9 cellular contexts compared by ENCODE assay signal in the genomic region with DNA sequence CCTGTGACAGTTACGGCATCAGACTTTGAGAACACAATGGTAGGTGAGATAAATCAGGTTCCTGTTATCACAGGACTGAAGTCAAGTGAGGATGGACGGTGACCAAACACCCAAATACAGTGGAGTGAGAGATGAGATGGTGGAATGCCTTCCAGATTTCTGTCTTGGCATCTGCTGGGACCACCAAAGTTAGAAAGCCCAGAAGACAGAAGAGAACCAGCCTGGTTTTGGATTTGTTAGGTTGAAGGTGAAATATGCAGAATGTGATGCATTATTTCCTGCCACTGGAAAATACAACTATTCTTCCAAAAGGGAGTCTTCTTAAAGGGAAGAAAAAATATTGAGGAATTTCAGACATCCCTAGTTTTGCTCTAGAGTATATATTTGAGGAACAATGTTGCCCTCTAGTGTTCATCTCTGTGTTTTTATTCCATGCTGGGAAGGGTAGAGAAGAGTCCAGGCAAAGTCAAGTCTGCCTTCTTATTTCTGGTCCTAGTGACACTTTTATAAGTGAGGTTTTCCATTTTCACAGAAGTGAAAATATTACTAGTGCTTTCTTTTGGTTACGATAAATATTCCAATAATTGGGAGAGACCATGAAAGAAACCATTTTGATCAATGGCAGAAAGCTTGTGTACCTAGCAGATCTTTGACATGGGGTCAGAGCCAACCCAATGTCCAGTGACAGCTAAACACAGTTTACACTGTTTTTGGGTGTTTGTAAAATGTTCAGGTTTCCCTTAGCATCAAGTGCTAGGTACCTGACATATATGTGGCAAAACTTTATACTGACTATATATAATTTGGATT.
DNase-seq lines count a peak whose midpoint lies in the region; ATAC-seq and TF ChIP-seq lines count a peak whose summit lies in the region.
"Had no signal": no experiment of that assay in that cellular context is flagged by ENCODE, and none has a peak within 500 bp of the region (broad histone marks: within the 10 kb centered on the region; RNA-seq: fewer than 3 reads in every experiment).

No MANE protein-coding gene starts in this region.

- H4K20me1 ChIP-seq in MM.1S (ENCODE audit: insufficient read depth, low read length) = no peaks in the 10 kb centered on the region

- no peaks in the 10 kb centered on the region for H3K36me3 ChIP-seq in CD4-positive, alpha-beta memory T cell (ENCODE audit: insufficient read depth, low read length)
- H3K36me3 ChIP-seq in MM.1S (replicated peaks; ENCODE audit: insufficient read depth, low read length) = no peaks in the 10 kb centered on the region
- H3K36me3 ChIP-seq in SJSA1 = no peaks in the 10 kb centered on the region
- H3K36me3 ChIP-seq in esophagus squamous epithelium = no peaks in the 10 kb centered on the region

- POLR2A ChIA-PET in CD4-positive, alpha-beta memory T cell (lab: Charles Lee; ENCODE audit: partially characterized antibody) = no interaction called here

- no peak overlapping the region for H3K27ac Mint-ChIP-seq in CD4-positive, alpha-beta memory T cell
- H3K27ac Mint-ChIP-seq in nephron progenitor cell = no peak overlapping the region

- WGBS in esophagus squamous epithelium, 2 donors = 43 to 57% methylated on average over 3 of the region's 3 CpGs

- peak in 4 of 5 donors; percentile 19 to 36 (median 28) for DNase-seq in CD4-positive, alpha-beta memory T cell
- peak; percentile 43 for DNase-seq in MM.1S
- DNase-seq in SJSA1 (ENCODE audit: low read depth in 1 of 2, low spot score in 2 of 2) = peak in 1 of 2 experiments; percentile 75
- DNase-seq in esophagus squamous epithelium (lab: John Stamatoyannopoulos, UW) = no peak
- DNase-seq in nephron progenitor cell = peak; percentile 18
- no peak for DNase-seq in stimulated activated naive CD4-positive, alpha-beta T cell treated with Interleukin-2 at 50 U/mL for 16 hours (lab: John Stamatoyannopoulos, UW)

- no peaks in the 10 kb centered on the region for H3K4me1 ChIP-seq in CD4-positive, alpha-beta memory T cell (ENCODE audit: insufficient read depth, low read length)
- H3K4me1 ChIP-seq in MM.1S (ENCODE audit: low read length) (no peaks in the 10 kb centered on the region), SJSA1 (replicated peaks) (peaks cover 31% of the 10 kb centered on the region), esophagus squamous epithelium (peaks cover 0 to 13% (median 10%) of the 10 kb centered on the region in 3 donors)

- no peaks in the 10 kb centered on the region for H3K9me2 ChIP-seq in MM.1S (replicated peaks; ENCODE audit: insufficient read depth, low read length)

- H3K4me3 ChIP-seq in CD4-positive, alpha-beta memory T cell (ENCODE audit: low read length in 2 of 2) = no peak overlapping the region
- H3K4me3 ChIP-seq in MM.1S (ENCODE audit: low read length) = no peak overlapping the region
- no peak overlapping the region for H3K4me3 ChIP-seq in SJSA1
- H3K4me3 ChIP-seq in esophagus squamous epithelium = no peak overlapping the region

- peaks cover 0 to under 1% of the 10 kb centered on the region in 2 donors for H3K27me3 Mint-ChIP-seq in CD4-positive, alpha-beta memory T cell
- H3K27me3 Mint-ChIP-seq in nephron progenitor cell (ENCODE audit: low read depth, poor library complexity) = peaks cover 2% of the 10 kb centered on the region

- ATAC-seq in GM21515 (IDR thresholded peaks at IDR 0.05; ENCODE audit: unreplicated experiment) (peak; percentile 54), GM19397 (IDR thresholded peaks at IDR 0.05; ENCODE audit: unreplicated experiment) (no peak)

- H3K27me3 ChIP-seq in CD4-positive, alpha-beta memory T cell (ENCODE audit: insufficient read depth, low read length) = no peaks in the 10 kb centered on the region
- H3K27me3 ChIP-seq in MM.1S (replicated peaks; ENCODE audit: insufficient read depth, low read length) = no peaks in the 10 kb centered on the region
- no peaks in the 10 kb centered on the region for H3K27me3 ChIP-seq in SJSA1 (replicated peaks)
- H3K27me3 ChIP-seq in esophagus squamous epithelium = no peaks in the 10 kb centered on the region

- peak; percentile 69 for TF ChIP-seq CTCF in MM.1S (IDR thresholded peaks at IDR 0.05; ENCODE audit: low read length)
- TF ChIP-seq CTCF in esophagus squamous epithelium (IDR thresholded peaks at IDR 0.05) = peak; percentile 29 to 76 (median 62)
- TF ChIP-seq CTCF in nephron progenitor cell (IDR thresholded peaks at IDR 0.05) = peak; percentile 68

- H3F3A ChIP-seq in MM.1S (ENCODE audit: insufficient read depth, low read length) = no peaks in the 10 kb centered on the region

- peaks cover 0 to 2% (median 0%) of the 10 kb centered on the region in 8 donors for H3K9me3 Mint-ChIP-seq in CD4-positive, alpha-beta memory T cell
- H3K9me3 Mint-ChIP-seq in nephron progenitor cell = peaks cover 13% of the 10 kb centered on the region
- H3K9me3 Mint-ChIP-seq: naive thymus-derived CD8-positive, alpha-beta T cell had no signal

- no peaks in the 10 kb centered on the region for H3K4me1 Mint-ChIP-seq in CD4-positive, alpha-beta memory T cell
- no peaks in the 10 kb centered on the region for H3K4me1 Mint-ChIP-seq in nephron progenitor cell
- H3K4me1 Mint-ChIP-seq: naive thymus-derived CD8-positive, alpha-beta T cell had no signal

- intact Hi-C loops in CD4-positive, alpha-beta memory T cell (cut with micrococcal nuclease) = loop anchor here (1.0 kb wide), 5 partner anchors 287 to 662 kb away; no protein-coding TSS in a partner anchor
- intact Hi-C loops in esophagus squamous epithelium (cut with DNase I) = no loop called here

- H3K36me3 Mint-ChIP-seq in CD4-positive, alpha-beta memory T cell = no peaks in the 10 kb centered on the region
- H3K36me3 Mint-ChIP-seq in nephron progenitor cell (ENCODE audit: low read depth) = no peaks in the 10 kb centered on the region

- H3K79me2 ChIP-seq in MM.1S (ENCODE audit: low read length) = no peaks in the 10 kb centered on the region

- no peak overlapping the region for H3K4me2 ChIP-seq in MM.1S (ENCODE audit: low read depth, low read length)

- H3K9ac ChIP-seq in MM.1S (ENCODE audit: low read length) = no peak overlapping the region

- CTCF ChIA-PET in CD4-positive, alpha-beta memory T cell (lab: Charles Lee; ENCODE audit: partially characterized antibody) = interaction anchor here (0.6 to 3.8 kb wide), 8 partner anchors 8 to 662 kb away, joined by 3 to 32 read pairs (median 4); no protein-coding TSS in a partner anchor

- no peak for TF ChIP-seq POLR2A in esophagus squamous epithelium (IDR thresholded peaks at IDR 0.05)

- no peak overlapping the region for H3K4me3 Mint-ChIP-seq in CD4-positive, alpha-beta memory T cell
- H3K4me3 Mint-ChIP-seq in nephron progenitor cell = no peak overlapping the region
- H3K4me3 Mint-ChIP-seq: naive thymus-derived CD8-positive, alpha-beta T cell had no signal

- no peak overlapping the region for H2AFZ ChIP-seq in MM.1S (ENCODE audit: low read length)

- H3K27ac ChIP-seq in CD4-positive, alpha-beta memory T cell (ENCODE audit: low read depth, low read length) = no peak overlapping the region
- H3K27ac ChIP-seq in MM.1S (ENCODE audit: low read length) (no peak overlapping the region), SJSA1 (peak overlapping the region; percentile 78), esophagus squamous epithelium (no peak overlapping the region)

- no peaks in the 10 kb centered on the region for H3K9me3 ChIP-seq in CD4-positive, alpha-beta memory T cell (ENCODE audit: control insufficient read depth in 1 of 2, low read length in 2 of 2)
- H3K9me3 ChIP-seq in MM.1S (replicated peaks; ENCODE audit: insufficient read depth, low read length) (no peaks in the 10 kb centered on the region), SJSA1 (replicated peaks) (no peaks in the 10 kb centered on the region), esophagus squamous epithelium (no peaks in the 10 kb centered on the region)

Comparison
In these comparisons a context has a peak if more than half of its experiments do, and no peak if none do; other contexts are left out.
1. DNase-seq: peak in CD4-positive, alpha-beta memory T cell (4 of 5), MM.1S (single experiment) and nephron progenitor cell (single experiment); none in esophagus squamous epithelium (single experiment) and stimulated activated naive CD4-positive, alpha-beta T cell treated with Interleukin-2 at 50 U/mL for 16 hours (single experiment).
2. Peak in every context shown above with its lines, with median percentiles within 50 percentile points of each other: CTCF ChIP-seq.